In the genomic region with DNA sequence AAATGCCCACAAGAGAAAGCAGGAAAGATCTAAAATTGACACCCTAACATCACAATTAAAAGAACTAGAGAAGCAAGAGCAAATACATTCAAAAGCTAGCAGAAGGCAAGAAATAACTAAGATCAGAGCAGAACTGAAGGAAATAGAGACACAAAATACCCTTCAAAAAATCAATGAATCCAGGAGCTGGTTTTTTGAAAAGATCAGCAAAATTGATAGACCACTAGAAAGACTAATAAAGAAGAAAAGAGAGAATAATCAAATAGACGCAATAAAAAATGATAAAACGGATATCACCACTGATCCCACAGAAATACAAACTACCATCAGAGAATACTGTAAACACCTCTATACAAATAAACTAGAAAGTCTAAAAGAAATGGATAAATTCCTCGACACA, we compare ENCODE assay signal across 2 cellular contexts. TPM values are rescaled to one million over a fixed set of nuclear protein-coding genes. Genes with fewer than 3 reads are reported as not detected.
"Had no signal": no experiment of that assay in that cellular context is flagged by ENCODE, and none has a peak within 500 bp of the region (broad histone marks: within the 10 kb centered on the region; RNA-seq: fewer than 3 reads in every experiment).

No MANE protein-coding gene starts in this region.

RNA-seq across cellular contexts. Expression of gene ASAH2, which starts 16.6 kb away (rescaled TPM):
- total RNA-seq: left ventricle myocardium inferior, lower lobe of right lung had no signal
